Comparison of ENCODE assay signal across 7 cellular contexts in genomic region chr11:90246468-90246867, GRCh38.
"Had no signal": no experiment of that assay in that cellular context is flagged by ENCODE, and none has a peak within 500 bp of the region (broad histone marks: within the 10 kb centered on the region; RNA-seq: fewer than 3 reads in every experiment).

No MANE protein-coding gene starts in this region.

- ATAC-seq: GM12878 had no signal

- FAIRE-seq: GM12878, GM12891, GM12892, GM18507, GM19239 had no signal

- DNase-seq: GDM1, GF-D8 had no signal
